Comparison of ENCODE assay signal across 8 cellular contexts in genomic region chr1:52053862-52054261, GRCh38. TPM values are rescaled to one million over a fixed set of nuclear protein-coding genes. Genes with fewer than 3 reads are reported as not detected.
DNase-seq lines count a peak whose midpoint lies in the region; ATAC-seq and TF ChIP-seq lines count a peak whose summit lies in the region.

No MANE protein-coding gene starts in this region.

- H3K14ac ChIP-seq in mesenchymal stem cell (ENCODE audit: low read length in 2 of 2) = no peak overlapping the region

- H2AFZ ChIP-seq in mesenchymal stem cell (ENCODE audit: low read depth, low read length) = no peak overlapping the region

- no peak overlapping the region for H3K4ac ChIP-seq in mesenchymal stem cell (ENCODE audit: low read depth in 1 of 2, low read length in 2 of 2)

- no peak overlapping the region for H2BK15ac ChIP-seq in mesenchymal stem cell (ENCODE audit: low read depth, poor library complexity, severe bottlenecking)

- no peak overlapping the region for H2BK12ac ChIP-seq in mesenchymal stem cell (ENCODE audit: low read length in 2 of 2)

- intact Hi-C loops in ascending aorta (cut with DNase I) = loop anchor here (2.0 to 10.0 kb wide), 4 partner anchors 89 to 1089 kb away; partner anchors contain the start of genes EPS15, FAF1, NRDC and ZFYVE9

- peaks cover 3 to 17% of the 10 kb centered on the region in 2 donors for H3K4me1 ChIP-seq in ascending aorta
- no peaks in the 10 kb centered on the region for H3K4me1 ChIP-seq in mesenchymal stem cell (ENCODE audit: control insufficient read depth, insufficient read depth, low read depth, low read length)

- H3K9me3 ChIP-seq in ascending aorta (no peaks in the 10 kb centered on the region), mesenchymal stem cell (ENCODE audit: control insufficient read depth, low read length) (no peaks in the 10 kb centered on the region)

- TF ChIP-seq CTCF in 22Rv1 (IDR thresholded peaks at IDR 0.05) (no peak), ascending aorta (IDR thresholded peaks at IDR 0.05) (no peak)

- H3K79me1 ChIP-seq in mesenchymal stem cell (replicated peaks; ENCODE audit: low read length, poor library complexity, severe bottlenecking) = peaks cover 7% of the 10 kb centered on the region

- H3K27ac ChIP-seq in 22Rv1 (peak overlapping the region; percentile 99), ascending aorta (no peak overlapping the region), mesenchymal stem cell (ENCODE audit: low read length, poor library complexity, severe bottlenecking) (no peak overlapping the region)

- H4K91ac ChIP-seq in mesenchymal stem cell (ENCODE audit: low read length) = no peak overlapping the region

- H2AK5ac ChIP-seq in mesenchymal stem cell (ENCODE audit: low read length, severe bottlenecking) = no peak overlapping the region

- no peak for ATAC-seq in GM21528 (IDR thresholded peaks at IDR 0.05; ENCODE audit: low FRiP score, unreplicated experiment)
- no peak for ATAC-seq in GM18907 (IDR thresholded peaks at IDR 0.05; ENCODE audit: unreplicated experiment)

- WGBS in mesenchymal stem cell = no CpG with 5 or more reads among the region's 1 CpG

- H3K4me3 ChIP-seq in H7 (ENCODE audit: insufficient read depth, low read depth, low read length) (peak overlapping the region; percentile 88), ascending aorta (peak overlapping the region; percentile 84 to 90), mesenchymal stem cell (ENCODE audit: insufficient read depth in 1 of 2, low read depth in 1 of 2, low read length in 2 of 2) (peak overlapping the region in 1 of 2 experiments; percentile 99)

- H3K9ac ChIP-seq in mesenchymal stem cell (ENCODE audit: low read length) = peak overlapping the region; percentile 94

- peaks cover 1% of the 10 kb centered on the region; the same call in 1 of the 2 replicates for H3K36me3 ChIP-seq in H7 (replicated peaks; ENCODE audit: control insufficient read depth, insufficient read depth, low read length)
- peaks cover 0 to 6% of the 10 kb centered on the region in 2 donors for H3K36me3 ChIP-seq in ascending aorta
- H3K36me3 ChIP-seq in mesenchymal stem cell (ENCODE audit: control insufficient read depth in 1 of 2, insufficient read depth in 2 of 2, low read depth in 1 of 2, low read length in 2 of 2) = peaks cover 0 to 18% of the 10 kb centered on the region in 2 experiments

- DNase-seq in H7 (no peak), ascending aorta (ENCODE audit: low spot score in 2 of 2) (no peak), mesenchymal stem cell (no peak), OCI-M2 (lab: John Stamatoyannopoulos, UW; ENCODE audit: unreplicated experiment) (no peak), T-helper 9 cell (no peak)

- H2BK5ac ChIP-seq in mesenchymal stem cell (ENCODE audit: low read depth, low read length, poor library complexity, severe bottlenecking) = no peak overlapping the region

- no peaks in the 10 kb centered on the region for H3K27me3 ChIP-seq in H7 (ENCODE audit: control insufficient read depth, insufficient read depth, low read length)
- H3K27me3 ChIP-seq in ascending aorta = no peaks in the 10 kb centered on the region
- no peaks in the 10 kb centered on the region for H3K27me3 ChIP-seq in mesenchymal stem cell (ENCODE audit: control insufficient read depth in 1 of 2, insufficient read depth in 1 of 2, low read length in 2 of 2)

- H3K4me2 ChIP-seq in mesenchymal stem cell (ENCODE audit: low read length, poor library complexity, severe bottlenecking) = peak overlapping the region; percentile 75

- H4K8ac ChIP-seq in mesenchymal stem cell (ENCODE audit: low read length) = no peak overlapping the region

- H2BK120ac ChIP-seq in mesenchymal stem cell (ENCODE audit: low read depth, low read length) = no peak overlapping the region

- no peak overlapping the region for H3K23ac ChIP-seq in mesenchymal stem cell (ENCODE audit: low read length in 2 of 2)

- H3K18ac ChIP-seq in mesenchymal stem cell (ENCODE audit: low read depth in 1 of 2, low read length in 2 of 2) = no peak overlapping the region

RNA-seq across cellular contexts. Expression of gene TXNDC12, which starts 1.1 kb away (rescaled TPM):
- total RNA-seq in H7 (2014; rRNA removed; shearing (Covaris generic)) = 79.2 and 90.2 TPM in 2 replicates
- 16.4 TPM for total RNA-seq in ascending aorta
- polyA plus RNA-seq in mesenchymal stem cell (2013, experiment 1 of 2) = 104 TPM
- 106 TPM for polyA plus RNA-seq in mesenchymal stem cell (2013, experiment 2 of 2)

RNA-seq across cellular contexts. Expression of gene BTF3L4, which starts 2.2 kb away (rescaled TPM):
- 96.9 and 127 TPM in 2 replicates for total RNA-seq in H7 (2014; rRNA removed; shearing (Covaris generic))
- total RNA-seq in ascending aorta = 39.9 TPM
- polyA plus RNA-seq in mesenchymal stem cell (2013, experiment 1 of 2) = 58.2 TPM
- polyA plus RNA-seq in mesenchymal stem cell (2013, experiment 2 of 2) = 57.8 TPM

RNA-seq across cellular contexts. Expression of gene KTI12, which starts 20.3 kb away (rescaled TPM):
- total RNA-seq in H7 (2014; rRNA removed; shearing (Covaris generic)) = 16.9 and 20.8 TPM in 2 replicates
- total RNA-seq in ascending aorta = 10.3 TPM
- 9.0 TPM for polyA plus RNA-seq in mesenchymal stem cell (2013, experiment 1 of 2)
- 8.4 TPM for polyA plus RNA-seq in mesenchymal stem cell (2013, experiment 2 of 2)
